Comparison of ENCODE assay signal across 26 cellular contexts in genomic region chr1:118982281-118982680, GRCh38. TPM values are rescaled to one million over a fixed set of nuclear protein-coding genes. Genes with fewer than 3 reads are reported as not detected.
"Had no signal": no experiment of that assay in that cellular context is flagged by ENCODE, and none has a peak within 500 bp of the region (broad histone marks: within the 10 kb centered on the region; RNA-seq: fewer than 3 reads in every experiment).

No MANE protein-coding gene starts in this region.

- H3K4me2 ChIP-seq: hepatocyte had no signal

- DNase-seq: activated CD4-positive, alpha-beta T cell treated with anti-CD3 and anti-CD28 coated beads, Interleukin-2, amount 50 U/mL, for 1 hour; activated CD4-positive, CD25-positive, alpha-beta regulatory T cell treated with anti-CD3 and anti-CD28 coated beads, Interleukin-2, amount 50 U/mL, for 72 hours; activated CD8-positive, alpha-beta T cell treated with anti-CD3 and anti-CD28 coated beads, Interleukin-2, amount 10 ng/mL, durations not matched to agents 7 days and 5 days; activated T-cell treated with anti-CD3 and anti-CD28 coated beads, Interleukin-2, amount 50 U/mL, for 1 hour; adrenal gland; foreskin melanocyte; glutamatergic neuron; immature natural killer cell; left lung; naive thymus-derived CD4-positive, alpha-beta T cell; stimulated activated CD4-positive, alpha-beta T cell treated with anti-CD3 and anti-CD28 coated beads, Interleukin-4, amount 100 ng/mL, for 24 hours; stimulated activated naive CD4-positive, alpha-beta T cell treated with Interleukin-2 at 50 U/mL for 16 hours; T-helper 1 cell; upper lobe of right lung; WERI-Rb-1 had no signal

- H3K4me3 Mint-ChIP-seq: activated CD8-positive, alpha-beta T cell treated with anti-CD3 and anti-CD28 coated beads, Interleukin-2, amount 10 ng/mL, durations not matched to agents 7 days and 5 days; activated T-helper 17 cell treated with anti-CD3 and anti-CD28 coated beads, Interleukin-2, amount 50 U/mL, for 72 hours; immature natural killer cell; naive thymus-derived CD4-positive, alpha-beta T cell had no signal

- H3K9me3 ChIP-seq: adrenal gland, ascending aorta, breast epithelium, left lung, right atrium auricular region, upper lobe of right lung had no signal

- H3K4me3 ChIP-seq: adrenal gland, ascending aorta, coronary artery, hepatocyte, left lung, lung, right atrium auricular region, upper lobe of right lung had no signal

- H3K27ac Mint-ChIP-seq: activated CD8-positive, alpha-beta T cell treated with anti-CD3 and anti-CD28 coated beads, Interleukin-2, amount 10 ng/mL, durations not matched to agents 7 days and 5 days; activated naive CD4-positive, alpha-beta T cell treated with anti-CD3 and anti-CD28 coated beads, Interleukin-2, amount 50 U/mL, for 72 hours; activated T-helper 17 cell treated with anti-CD3 and anti-CD28 coated beads, Interleukin-2, amount 50 U/mL, for 72 hours; immature natural killer cell; naive thymus-derived CD4-positive, alpha-beta T cell; progenitor cell of endocrine pancreas had no signal

- H3K4me1 ChIP-seq: breast epithelium had no signal

- ATAC-seq: activated CD8-positive, alpha-beta T cell treated with anti-CD3 and anti-CD28 coated beads, Interleukin-2, amount 10 ng/mL, durations not matched to agents 7 days and 5 days; activated naive CD4-positive, alpha-beta T cell treated with anti-CD3 and anti-CD28 coated beads, Interleukin-2, amount 50 U/mL, for 72 hours; activated T-helper 17 cell treated with anti-CD3 and anti-CD28 coated beads, Interleukin-2, amount 50 U/mL, for 72 hours; left lung; naive thymus-derived CD4-positive, alpha-beta T cell; upper lobe of right lung had no signal

- H3K27ac ChIP-seq: adrenal gland, ascending aorta, coronary artery, hepatocyte, left lung, right atrium auricular region, upper lobe of right lung, WERI-Rb-1 had no signal

- H3K36me3 ChIP-seq: adrenal gland, ascending aorta, breast epithelium, left lung, right atrium auricular region, upper lobe of right lung, WERI-Rb-1 had no signal

- H3K4me1 Mint-ChIP-seq: activated T-helper 17 cell treated with anti-CD3 and anti-CD28 coated beads, Interleukin-2, amount 50 U/mL, for 72 hours had no signal

- H2AFZ ChIP-seq: hepatocyte had no signal

RNA-seq across cellular contexts. Expression of gene TBX15, which starts 5.9 kb away (rescaled TPM):
- total RNA-seq: activated CD8-positive, alpha-beta T cell treated with anti-CD3 and anti-CD28 coated beads, Interleukin-2, amount 10 ng/mL, durations not matched to agents 7 days and 5 days; activated naive CD4-positive, alpha-beta T cell treated with anti-CD3 and anti-CD28 coated beads, Interleukin-2, amount 50 U/mL, for 72 hours; activated T-helper 17 cell treated with anti-CD3 and anti-CD28 coated beads, Interleukin-2, amount 50 U/mL, for 72 hours; epithelial cell of proximal tubule; kidney epithelial cell; naive thymus-derived CD4-positive, alpha-beta T cell; progenitor cell of endocrine pancreas had no signal
- polyA plus RNA-seq: immature natural killer cell; naive thymus-derived CD4-positive, alpha-beta T cell had no signal
